ENCODE assay signal across 14 cellular contexts in genomic region chr20:62916703-62917476, GRCh38. TPM values are rescaled to one million over a fixed set of nuclear protein-coding genes. Genes with fewer than 3 reads are reported as not detected.
DNase-seq lines count a peak whose midpoint lies in the region; ATAC-seq, FAIRE-seq and TF ChIP-seq lines count a peak whose summit lies in the region.
"Had no signal": no experiment of that assay in that cellular context is flagged by ENCODE, and none has a peak within 500 bp of the region (broad histone marks: within the 10 kb centered on the region; RNA-seq: fewer than 3 reads in every experiment).

No MANE protein-coding gene starts in this region.

- POLR2A ChIA-PET in HEK293 (lab: Yijun Ruan, JAX): interaction anchor here (0.8 to 1.5 kb wide), 2 partner anchors 18 to 21 kb away, joined by 3 to 4 read pairs; partner anchors contain the start of gene GID8
- POLR2A ChIA-PET in GM12878 (lab: Charles Lee): interaction anchor here (0.6 to 3.1 kb wide), 4 partner anchors 8 to 36 kb away, joined by 3 to 12 read pairs (median 5); partner anchors contain the start of gene GID8

- H3K4me3 Mint-ChIP-seq in mesothelial cell of epicardium: no peak overlapping the region

- TF ChIP-seq POLR2A in GM12878 (IDR thresholded peaks at IDR 0.05; ENCODE audit: low read depth, low read length): no peak

- TF ChIP-seq EP300 in GM12878 (IDR thresholded peaks at IDR 0.05; ENCODE audit: borderline replicate concordance in 1 of 2, control insufficient read depth in 1 of 2, low read depth in 2 of 2, low read length in 2 of 2): no peak

- no peak for TF ChIP-seq RAD21 in GM12878 (IDR thresholded peaks at IDR 0.05; ENCODE audit: insufficient read depth, low read depth, low read length)

- H3K9me3 ChIP-seq in BLaER1 (no peaks in the 10 kb centered on the region), HEK293 (ENCODE audit: control insufficient read depth, insufficient read depth, low read depth, low read length) (no peaks in the 10 kb centered on the region), GM12878 (replicated peaks; ENCODE audit: control insufficient read depth, insufficient read depth, low read length) (no peaks in the 10 kb centered on the region), upper lobe of right lung (no peaks in the 10 kb centered on the region)
- H3K9me3 ChIP-seq: SK-N-SH had no signal

- WGBS in GM12878 (ENCODE audit: insufficient coverage, insufficient replicate concordance, low lambda C conversion rate, missing lambda C conversion rate): 69% methylated on average over 10 of the region's 10 CpGs

- TF ChIP-seq CTCF in HEK293 (tag by site-specific recombination; IDR thresholded peaks at IDR 0.05) (no peak), GM12878 (IDR thresholded peaks at IDR 0.05 in 2 of 3, conservative IDR thresholded peaks at IDR 0.05 in 1 of 3; ENCODE audit: control insufficient read depth in 2 of 3, extremely low read depth in 1 of 3, insufficient read depth in 1 of 3, low read depth in 3 of 3, low read length in 3 of 3) (no peak), mesothelial cell of epicardium (IDR thresholded peaks at IDR 0.05; ENCODE audit: unreplicated experiment) (no peak), upper lobe of right lung (IDR thresholded peaks at IDR 0.05) (no peak)

- DNase-seq in GM12878 (ENCODE audit: low read depth, low spot score) (no peak), mesothelial cell of epicardium (ENCODE audit: low spot score in 2 of 2, unreplicated experiment in 2 of 2) (no peak), CD1c-positive myeloid dendritic cell (ENCODE audit: extremely low spot score) (no peak), SKM-1 treated with dmso at 0.1 percent for 144 hours (lab: John Stamatoyannopoulos, UW; ENCODE audit: unreplicated experiment) (no peak), amygdala (lab: John Stamatoyannopoulos, UW) (no peak), upper lobe of right lung (no peak)
- DNase-seq: dermis blood vessel endothelial cell; NCI-H2081; retina; SK-N-SH; stimulated activated CD4-positive, alpha-beta T cell treated with anti-CD3 and anti-CD28 coated beads, Interleukin-4, amount 100 ng/mL, for 4 hours had no signal

- no TSS peak for BruUV-seq in GM12878 (replicated peaks; lab: Mats Ljungman, UMichigan)

- intact Hi-C loops in GM12878 (cut with micrococcal nuclease; ENCODE audit: unreplicated experiment): no loop called here
- intact Hi-C loops in upper lobe of right lung (cut with DNase I): no loop called here

- H3K27me3 ChIP-seq in BLaER1 (no peaks in the 10 kb centered on the region), GM12878 (replicated peaks in 1 of 2; ENCODE audit: control insufficient read depth in 2 of 2, insufficient read depth in 2 of 2, low read length in 1 of 2) (no peaks in the 10 kb centered on the region), upper lobe of right lung (no peaks in the 10 kb centered on the region)

- H3K4me1 Mint-ChIP-seq in mesothelial cell of epicardium: peaks cover 46% of the 10 kb centered on the region

- H3K9me3 Mint-ChIP-seq in mesothelial cell of epicardium: no peaks in the 10 kb centered on the region

- H4K20me1 ChIP-seq in BLaER1: peaks cover 100% of the 10 kb centered on the region
- H4K20me1 ChIP-seq in GM12878 (ENCODE audit: control insufficient read depth, insufficient read depth): peaks cover 19% of the 10 kb centered on the region

- H3K36me3 ChIP-seq in BLaER1: peaks cover 27% of the 10 kb centered on the region
- peaks cover 5 to 16% of the 10 kb centered on the region in 2 experiments; a peak in 2 of 3 replicates for H3K36me3 ChIP-seq in HEK293 (ENCODE audit: control insufficient read depth in 2 of 2, insufficient read depth in 1 of 2, low read length in 2 of 2)
- H3K36me3 ChIP-seq in GM12878 (ENCODE audit: control insufficient read depth in 2 of 2, insufficient read depth in 2 of 2, low read length in 1 of 2): peaks cover 5 to 6% of the 10 kb centered on the region in 2 experiments
- peaks cover 23% of the 10 kb centered on the region for H3K36me3 ChIP-seq in upper lobe of right lung

- H3K27me3 Mint-ChIP-seq in mesothelial cell of epicardium (ENCODE audit: low read depth): no peaks in the 10 kb centered on the region

- H3K9ac ChIP-seq in BLaER1 (no peak overlapping the region), GM12878 (ENCODE audit: control insufficient read depth, insufficient read depth, low read length) (no peak overlapping the region)
- H3K9ac ChIP-seq: SK-N-SH had no signal

- H3K4me1 ChIP-seq in BLaER1 (peaks cover 87% of the 10 kb centered on the region), HEK293 (ENCODE audit: control insufficient read depth, insufficient read depth, low read length) (peaks cover 53% of the 10 kb centered on the region), GM12878 (ENCODE audit: control insufficient read depth, insufficient read depth, low read length) (peaks cover 43% of the 10 kb centered on the region), upper lobe of right lung (peaks cover 89% of the 10 kb centered on the region)

- H3K27ac Mint-ChIP-seq in mesothelial cell of epicardium: peak overlapping the region; percentile 35

- peaks cover 93% of the 10 kb centered on the region for H3K79me2 ChIP-seq in GM12878 (ENCODE audit: control insufficient read depth, insufficient read depth, low read length)

- ATAC-seq in GM12878 (no peak), upper lobe of right lung (no peak)

- H3K4me3 ChIP-seq in BLaER1 (no peak overlapping the region), HEK293 (ENCODE audit: low read depth, low read length) (no peak overlapping the region), GM12878 (peak overlapping the region; percentile 25; the same call in 1 of the 2 replicates), upper lobe of right lung (no peak overlapping the region)

- H3K36me3 Mint-ChIP-seq in mesothelial cell of epicardium: peaks cover 2% of the 10 kb centered on the region

- no peak for FAIRE-seq in GM12878 (lab: Jason Lieb, UNC)

- RAD21 ChIA-PET in GM12878 (lab: Charles Lee; ENCODE audit: unreplicated experiment): interaction anchor here (0.6 to 1.6 kb wide), 3 partner anchors 9 to 93 kb away, joined by 3 to 6 read pairs (median 4); no protein-coding TSS in a partner anchor

- no peak overlapping the region for H3K27ac ChIP-seq in BLaER1
- H3K27ac ChIP-seq in HEK293 (ENCODE audit: extremely low read depth, low read depth, low read length): no peak overlapping the region
- no peak overlapping the region for H3K27ac ChIP-seq in GM12878 (ENCODE audit: control insufficient read depth, insufficient read depth)
- H3K27ac ChIP-seq in upper lobe of right lung: no peak overlapping the region

- in situ Hi-C loops in GM12878 (cut with MboI): no loop called here

- SMC1A ChIA-PET in GM12878 (lab: Charles Lee; ENCODE audit: uncharacterized antibody, unreplicated experiment): interaction anchor here (1.3 to 3.8 kb wide), 6 partner anchors 9 to 36 kb away, joined by 3 to 21 read pairs (median 11); partner anchors contain the start of gene SLC17A9

- H2AFZ ChIP-seq in GM12878 (ENCODE audit: control insufficient read depth, low read depth, low read length): no peak overlapping the region

- H3K4me2 ChIP-seq in BLaER1: peak overlapping the region; percentile 80
- no peak overlapping the region for H3K4me2 ChIP-seq in GM12878 (ENCODE audit: control insufficient read depth, insufficient read depth)
- H3K4me2 ChIP-seq: SK-N-SH had no signal

- CTCF ChIA-PET in HEK293 (lab: Yijun Ruan, JAX): interaction anchor here (0.6 to 3.7 kb wide), 5 partner anchors 9 to 94 kb away, joined by 3 to 26 read pairs (median 7); no protein-coding TSS in a partner anchor
- CTCF ChIA-PET in GM12878 (lab: Yijun Ruan, JAX): interaction anchor here (0.7 to 12.5 kb wide), 8 partner anchors 9 to 419 kb away, joined by 3 to 92 read pairs (median 4); no protein-coding TSS in a partner anchor

RNA-seq across cellular contexts. Expression of gene DIDO1, which starts 9.4 kb away (rescaled TPM):
- 158 and 180 TPM in 2 replicates for total RNA-seq in GM12878 (2013; cell fraction: nucleolus; rRNA removed)
- total RNA-seq in GM12878 (2014; rRNA removed) (40.9 and 41.5 TPM in 2 replicates), GM12878 (2014; rRNA removed; fragmentation: Illumina TruSeq; extraction: Trizol) (33.8 and 36.0 TPM in 2 replicates), GM12878 (2021) (52.1 and 56.4 TPM in 2 replicates), mesothelial cell of epicardium (70.3 to 73.1 TPM (median 70.5 TPM) in 3 replicates), upper lobe of right lung (55.5 TPM)
- 21.4 TPM for polyA plus RNA-seq in GM12878 (2011; ENCODE audit: low read depth)
- polyA plus RNA-seq in GM12878 (2011; rRNA removed) (40.4 and 47.4 TPM in 2 replicates), GM12878 (2014; fragmentation: Illumina TruSeq; extraction: Trizol) (39.4 and 44.2 TPM in 2 replicates), GM12878 (2014; fragmentation: Nextera tagmentation; extraction: Ambion mirVana) (1 to 10 TPM; 5.5 to 7.8 TPM), GM12878 (2014; rRNA removed) (40.6 and 40.8 TPM in 2 replicates), GM12878 (2016; fragmentation: Nextera tagmentation; extraction: Ambion mirVana) (10 to 100 TPM; 24.7 to 28.5 TPM)
- polyA plus RNA-seq in GM12878 (2011; cell fraction: cytosol; rRNA removed): 43.3 and 47.3 TPM in 2 replicates
- 185 and 192 TPM in 2 replicates for polyA plus RNA-seq in GM12878 (2011; cell fraction: nucleus; rRNA removed)
- 32.5 and 32.6 TPM in 2 replicates for polyA plus RNA-seq in GM12878 (2012)
- 38.1 and 42.9 TPM in 2 replicates for polyA minus RNA-seq in GM12878 (2011; rRNA and poly(A)+ RNA removed)
- polyA minus RNA-seq in GM12878 (2011; cell fraction: cytosol; rRNA and poly(A)+ RNA removed): 12.7 and 13.5 TPM in 2 replicates
- polyA minus RNA-seq in GM12878 (2011; cell fraction: nucleus; rRNA and poly(A)+ RNA removed): 38.0 and 59.5 TPM in 2 replicates

RNA-seq across cellular contexts. Expression of gene GID8, which starts 21.1 kb away (rescaled TPM):
- 16.8 and 17.6 TPM in 2 replicates for total RNA-seq in GM12878 (2013; cell fraction: nucleolus; rRNA removed)
- total RNA-seq in GM12878 (2014; rRNA removed) (21.7 and 25.2 TPM in 2 replicates), GM12878 (2014; rRNA removed; fragmentation: Illumina TruSeq; extraction: Trizol) (21.7 and 22.7 TPM in 2 replicates), GM12878 (2021) (33.1 and 33.8 TPM in 2 replicates), mesothelial cell of epicardium (57.8 to 59.2 TPM (median 57.9 TPM) in 3 replicates), upper lobe of right lung (27.4 TPM)
- polyA plus RNA-seq in GM12878 (2011; ENCODE audit: low read depth): 19.1 TPM
- polyA plus RNA-seq in GM12878 (2011; rRNA removed) (28.2 and 30.6 TPM in 2 replicates), GM12878 (2014; fragmentation: Illumina TruSeq; extraction: Trizol) (17.6 and 22.8 TPM in 2 replicates), GM12878 (2014; fragmentation: Nextera tagmentation; extraction: Ambion mirVana) (10 to 100 TPM; 12.0 to 13.2 TPM), GM12878 (2014; rRNA removed) (27.9 and 29.8 TPM in 2 replicates), GM12878 (2016; fragmentation: Nextera tagmentation; extraction: Ambion mirVana) (10 to 100 TPM; 16.5 to 20.1 TPM)
- 29.1 and 34.1 TPM in 2 replicates for polyA plus RNA-seq in GM12878 (2011; cell fraction: cytosol; rRNA removed)
- 19.5 and 22.0 TPM in 2 replicates for polyA plus RNA-seq in GM12878 (2011; cell fraction: nucleus; rRNA removed)
- polyA plus RNA-seq in GM12878 (2012): 21.7 and 23.3 TPM in 2 replicates
- 26.9 and 30.9 TPM in 2 replicates for polyA minus RNA-seq in GM12878 (2011; rRNA and poly(A)+ RNA removed)
- 11.3 and 11.9 TPM in 2 replicates for polyA minus RNA-seq in GM12878 (2011; cell fraction: cytosol; rRNA and poly(A)+ RNA removed)
- 7.1 and 9.1 TPM in 2 replicates for polyA minus RNA-seq in GM12878 (2011; cell fraction: nucleus; rRNA and poly(A)+ RNA removed)

RNA-seq across cellular contexts. Expression of gene SLC17A9, which starts 35.6 kb away (rescaled TPM):
- 130 and 134 TPM in 2 replicates for total RNA-seq in GM12878 (2013; cell fraction: nucleolus; rRNA removed)
- 27.8 and 35.8 TPM in 2 replicates for total RNA-seq in GM12878 (2014; rRNA removed)
- 15.7 and 17.5 TPM in 2 replicates for total RNA-seq in GM12878 (2014; rRNA removed; fragmentation: Illumina TruSeq; extraction: Trizol)
- total RNA-seq in GM12878 (2021): 60.2 and 74.1 TPM in 2 replicates
- polyA plus RNA-seq in GM12878 (2011; ENCODE audit: low read depth): 18.7 TPM
- polyA plus RNA-seq in GM12878 (2011; rRNA removed): 13.0 and 22.9 TPM in 2 replicates
- polyA plus RNA-seq in GM12878 (2011; cell fraction: cytosol; rRNA removed): 33.9 and 65.4 TPM in 2 replicates
- polyA plus RNA-seq in GM12878 (2011; cell fraction: nucleus; rRNA removed): 742 and 791 TPM in 2 replicates
- 52.1 and 66.9 TPM in 2 replicates for polyA plus RNA-seq in GM12878 (2012)
- polyA plus RNA-seq in GM12878 (2014; fragmentation: Illumina TruSeq; extraction: Trizol): 5.8 and 19.2 TPM in 2 replicates
- 1 to 10 TPM in 1 of 2 experiments, under 1 TPM in 1; 0.72 to 3.9 TPM for polyA plus RNA-seq in GM12878 (2014; fragmentation: Nextera tagmentation; extraction: Ambion mirVana)
- polyA plus RNA-seq in GM12878 (2014; rRNA removed): 67.1 and 83.6 TPM in 2 replicates
- polyA plus RNA-seq in GM12878 (2016; fragmentation: Nextera tagmentation; extraction: Ambion mirVana): 10 to 100 TPM; 57.9 to 67.0 TPM
- 6.9 and 18.1 TPM in 2 replicates for polyA minus RNA-seq in GM12878 (2011; rRNA and poly(A)+ RNA removed)
- polyA minus RNA-seq in GM12878 (2011; cell fraction: cytosol; rRNA and poly(A)+ RNA removed): 9.0 and 11.0 TPM in 2 replicates
- polyA minus RNA-seq in GM12878 (2011; cell fraction: nucleus; rRNA and poly(A)+ RNA removed): 49.8 and 62.0 TPM in 2 replicates
- 5.3 to 7.1 TPM (median 5.7 TPM) in 3 replicates for total RNA-seq in mesothelial cell of epicardium
- total RNA-seq in upper lobe of right lung: 15.2 TPM
- total RNA-seq: LHCN-M2 had no signal
- polyA plus RNA-seq: SK-N-SH had no signal

RNA-seq across cellular contexts. Expression of gene TCFL5, which starts 55.3 kb away (rescaled TPM):
- 2.7 and 2.8 TPM in 2 replicates for total RNA-seq in GM12878 (2013; cell fraction: nucleolus; rRNA removed)
- total RNA-seq in GM12878 (2014; rRNA removed) (7.8 and 8.1 TPM in 2 replicates), GM12878 (2014; rRNA removed; fragmentation: Illumina TruSeq; extraction: Trizol) (5.9 and 6.6 TPM in 2 replicates), GM12878 (2021) (7.3 and 8.1 TPM in 2 replicates), mesothelial cell of epicardium (12.0 to 12.6 TPM (median 12.2 TPM) in 3 replicates), upper lobe of right lung (7.8 TPM)
- 2.6 TPM for polyA plus RNA-seq in GM12878 (2011; ENCODE audit: low read depth)
- polyA plus RNA-seq in GM12878 (2011; rRNA removed) (2.5 and 3.3 TPM in 2 replicates), GM12878 (2014; fragmentation: Illumina TruSeq; extraction: Trizol) (5.0 and 6.3 TPM in 2 replicates), GM12878 (2014; fragmentation: Nextera tagmentation; extraction: Ambion mirVana) (1 to 10 TPM; 1.4 to 1.6 TPM), GM12878 (2014; rRNA removed) (5.1 and 5.7 TPM in 2 replicates), GM12878 (2016; fragmentation: Nextera tagmentation; extraction: Ambion mirVana) (under 1 TPM; 0.48 to 0.58 TPM)
- polyA plus RNA-seq in GM12878 (2011; cell fraction: cytosol; rRNA removed): 1.5 and 1.7 TPM in 2 replicates
- polyA plus RNA-seq in GM12878 (2011; cell fraction: nucleus; rRNA removed): 1.6 and 2.0 TPM in 2 replicates
- 3.2 and 4.8 TPM in 2 replicates for polyA plus RNA-seq in GM12878 (2012)
- 1.0 and 1.5 TPM in 2 replicates for polyA minus RNA-seq in GM12878 (2011; rRNA and poly(A)+ RNA removed)
- polyA minus RNA-seq in GM12878 (2011; cell fraction: cytosol; rRNA and poly(A)+ RNA removed): 1.5 and 1.7 TPM in 2 replicates
- 0.57 and 0.60 TPM in 2 replicates for polyA minus RNA-seq in GM12878 (2011; cell fraction: nucleus; rRNA and poly(A)+ RNA removed)
